ENCODE assay signal across 13 cellular contexts in the genomic region with DNA sequence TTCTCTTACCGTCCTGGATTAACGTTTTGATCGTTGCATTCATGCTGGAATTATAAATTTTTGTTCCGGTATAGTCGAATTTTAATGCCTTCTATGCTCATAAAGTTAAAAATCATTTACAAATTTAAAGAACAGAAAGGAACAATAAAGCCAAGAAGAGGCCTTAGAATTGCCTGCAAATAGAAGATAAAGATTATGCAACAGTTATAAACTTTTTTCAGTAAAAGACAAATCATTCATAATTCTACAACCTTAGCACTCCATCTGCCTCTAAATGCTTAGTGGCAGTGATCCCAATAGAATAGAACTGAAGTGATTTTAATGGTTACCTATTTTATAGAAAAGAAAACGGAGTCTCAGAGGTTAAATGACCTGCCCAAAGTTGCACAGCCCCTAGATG.
A peak's percentile ranks its signal among the peaks of the same experiment; 100 is the strongest.
DNase-seq lines count a peak whose midpoint lies in the region; ATAC-seq and TF ChIP-seq lines count a peak whose summit lies in the region.
"Had no signal": no experiment of that assay in that cellular context is flagged by ENCODE, and none has a peak within 500 bp of the region (broad histone marks: within the 10 kb centered on the region; RNA-seq: fewer than 3 reads in every experiment).

No MANE protein-coding gene starts in this region.

- no peak overlapping the region for H2BK5ac ChIP-seq in mesenchymal stem cell (ENCODE audit: low read depth, low read length, poor library complexity, severe bottlenecking)

- CTCF ChIA-PET in MCF 10A (lab: Yijun Ruan, JAX), result interaction anchor here (0.6 to 3.3 kb wide), 19 partner anchors 8 to 1021 kb away, joined by 3 to 19 read pairs (median 5); no protein-coding TSS in a partner anchor

- H3K9ac ChIP-seq in mesenchymal stem cell (ENCODE audit: low read length), result peak overlapping the region; percentile 69
- no peak overlapping the region for H3K9ac ChIP-seq in smooth muscle cell (ENCODE audit: low read depth)

- H3K27me3 Mint-ChIP-seq in MCF 10A (ENCODE audit: insufficient read depth, unreplicated experiment), result peaks cover 12% of the 10 kb centered on the region

- peak; percentile 24 for DNase-seq in NCI-H2171 treated with DMSO at 0.1 percent for 48 hours (lab: John Stamatoyannopoulos, UW)
- no peak for DNase-seq in NCI-H2171 (lab: John Stamatoyannopoulos, UW)
- peak; percentile 68 for DNase-seq in NCI-H446 treated with DMSO at 0.1 percent for 48 hours (lab: John Stamatoyannopoulos, UW)
- DNase-seq in mesenchymal stem cell, result no peak
- DNase-seq in smooth muscle cell (lab: John Stamatoyannopoulos, UW; ENCODE audit: unreplicated experiment), result no peak
- DNase-seq in NCI-H748 treated with DMSO at 0.1 percent for 48 hours (lab: John Stamatoyannopoulos, UW), result no peak
- DNase-seq in MCF 10A (ENCODE audit: unreplicated experiment), result no peak
- DNase-seq: DMS79, GDM1, NCI-H2107 had no signal

- H3K79me1 ChIP-seq in mesenchymal stem cell (replicated peaks; ENCODE audit: low read length, poor library complexity, severe bottlenecking), result no peaks in the 10 kb centered on the region

- POLR2A ChIA-PET in MCF 10A (lab: Yijun Ruan, JAX), result interaction anchor here (1.0 kb wide), 1 partner anchor 91 kb away, joined by 3 read pairs; no protein-coding TSS in a partner anchor

- H3K4me3 ChIP-seq in mesenchymal stem cell (ENCODE audit: insufficient read depth in 1 of 2, low read depth in 1 of 2, low read length in 2 of 2), result peak overlapping the region in 1 of 2 experiments; percentile 56
- no peak overlapping the region for H3K4me3 ChIP-seq in smooth muscle cell
- H3K4me3 ChIP-seq: GM23338 had no signal

- H3K27ac ChIP-seq in mesenchymal stem cell (ENCODE audit: low read length, poor library complexity, severe bottlenecking), result no peak overlapping the region
- peak overlapping the region; percentile 51 for H3K27ac ChIP-seq in smooth muscle cell (ENCODE audit: low read depth)

- no peak overlapping the region for H3K4me3 Mint-ChIP-seq in MCF 10A (ENCODE audit: unreplicated experiment)
- H3K4me3 Mint-ChIP-seq: CD4-positive, CD25-positive, alpha-beta regulatory T cell; GM23338 had no signal

- peaks cover 7% of the 10 kb centered on the region for H3F3A ChIP-seq in smooth muscle cell (ENCODE audit: low read depth)

- H3K79me2 ChIP-seq in smooth muscle cell (ENCODE audit: low read depth), result no peaks in the 10 kb centered on the region

- H3K18ac ChIP-seq in mesenchymal stem cell (ENCODE audit: low read depth in 1 of 2, low read length in 2 of 2), result no peak overlapping the region

- no peak overlapping the region for H3K27ac Mint-ChIP-seq in MCF 10A (ENCODE audit: low read depth, unreplicated experiment)
- H3K27ac Mint-ChIP-seq: CD4-positive, CD25-positive, alpha-beta regulatory T cell; GM23338 had no signal

- no peak for ATAC-seq in GM21619 (IDR thresholded peaks at IDR 0.05; ENCODE audit: unreplicated experiment)

- H3K9me3 Mint-ChIP-seq in MCF 10A (ENCODE audit: unreplicated experiment), result no peaks in the 10 kb centered on the region
- H3K9me3 Mint-ChIP-seq: CD4-positive, CD25-positive, alpha-beta regulatory T cell; GM23338 had no signal

- no peak overlapping the region for H4K91ac ChIP-seq in mesenchymal stem cell (ENCODE audit: low read length)

- WGBS in mesenchymal stem cell, result 98% methylated on average over 4 of the region's 6 CpGs
- 79% methylated on average over 6 of the region's 6 CpGs for WGBS in smooth muscle cell (ENCODE audit: low lambda C conversion rate)

- no peak for TF ChIP-seq CTCF in smooth muscle cell (IDR thresholded peaks at IDR 0.05; ENCODE audit: borderline replicate concordance, insufficient read depth, poor library complexity, severe bottlenecking)
- TF ChIP-seq CTCF in MCF 10A (IDR thresholded peaks at IDR 0.05; ENCODE audit: unreplicated experiment), result no peak

- no TSS peak for BruUV-seq in MCF 10A (replicated peaks; lab: Mats Ljungman, UMichigan)

- H3K4me1 ChIP-seq in mesenchymal stem cell (ENCODE audit: control insufficient read depth, insufficient read depth, low read depth, low read length), result no peaks in the 10 kb centered on the region
- H3K4me1 ChIP-seq in smooth muscle cell (ENCODE audit: low read depth), result peaks cover 2% of the 10 kb centered on the region

- no peak overlapping the region for H3K14ac ChIP-seq in mesenchymal stem cell (ENCODE audit: low read length in 2 of 2)

- H2BK15ac ChIP-seq in mesenchymal stem cell (ENCODE audit: low read depth, poor library complexity, severe bottlenecking), result no peak overlapping the region

- H3K9me3 ChIP-seq in mesenchymal stem cell (ENCODE audit: control insufficient read depth, low read length) (peaks cover 7% of the 10 kb centered on the region), smooth muscle cell (replicated peaks; ENCODE audit: low read depth) (no peaks in the 10 kb centered on the region)

- no peak overlapping the region for H2BK12ac ChIP-seq in mesenchymal stem cell (ENCODE audit: low read length in 2 of 2)

- no peak overlapping the region for H2AK5ac ChIP-seq in mesenchymal stem cell (ENCODE audit: low read length, severe bottlenecking)

- no peak overlapping the region for H4K8ac ChIP-seq in mesenchymal stem cell (ENCODE audit: low read length)

- H2AFZ ChIP-seq in mesenchymal stem cell (ENCODE audit: low read depth, low read length), result no peak overlapping the region
- peak overlapping the region; percentile 44 for H2AFZ ChIP-seq in smooth muscle cell (ENCODE audit: low read depth)

- intact Hi-C loops in MCF 10A (cut with micrococcal nuclease), result loop anchor here (1.0 to 10.0 kb wide), 4 partner anchors 114 to 439 kb away; no protein-coding TSS in a partner anchor

- H3K27me3 ChIP-seq in mesenchymal stem cell (ENCODE audit: control insufficient read depth in 1 of 2, insufficient read depth in 1 of 2, low read length in 2 of 2) (peaks cover 4 to 18% of the 10 kb centered on the region in 2 experiments), smooth muscle cell (ENCODE audit: low read depth) (no peaks in the 10 kb centered on the region)

- H3K4me1 Mint-ChIP-seq in MCF 10A (ENCODE audit: insufficient read depth, unreplicated experiment), result peaks cover 5% of the 10 kb centered on the region
- H3K4me1 Mint-ChIP-seq: CD4-positive, CD25-positive, alpha-beta regulatory T cell had no signal

- H3K4me2 ChIP-seq in mesenchymal stem cell (ENCODE audit: low read length, poor library complexity, severe bottlenecking) (no peak overlapping the region), smooth muscle cell (peak overlapping the region; percentile 24)
- H3K4me2 ChIP-seq: GM23338 had no signal

- no peak overlapping the region for H3K23ac ChIP-seq in mesenchymal stem cell (ENCODE audit: low read length in 2 of 2)

- no peak overlapping the region for H2BK120ac ChIP-seq in mesenchymal stem cell (ENCODE audit: low read depth, low read length)

- H3K36me3 Mint-ChIP-seq in MCF 10A (ENCODE audit: insufficient read depth, unreplicated experiment), result no peaks in the 10 kb centered on the region
- H3K36me3 Mint-ChIP-seq: CD4-positive, CD25-positive, alpha-beta regulatory T cell had no signal

- no peaks in the 10 kb centered on the region for H3K36me3 ChIP-seq in mesenchymal stem cell (ENCODE audit: control insufficient read depth in 1 of 2, insufficient read depth in 2 of 2, low read depth in 1 of 2, low read length in 2 of 2)
- no peaks in the 10 kb centered on the region for H3K36me3 ChIP-seq in smooth muscle cell (ENCODE audit: low read depth)

- H3K4ac ChIP-seq in mesenchymal stem cell (ENCODE audit: low read depth in 1 of 2, low read length in 2 of 2), result no peak overlapping the region

- H4K20me1 ChIP-seq in smooth muscle cell (ENCODE audit: low read depth), result no peaks in the 10 kb centered on the region

Comparison
In these comparisons a context has a peak if more than half of its experiments do, and no peak if none do; other contexts are left out.
1. DNase-seq: peak in NCI-H2171 treated with DMSO at 0.1 percent for 48 hours (single experiment) and NCI-H446 treated with DMSO at 0.1 percent for 48 hours (single experiment); none in NCI-H2171 (single experiment), mesenchymal stem cell (single experiment), smooth muscle cell (single experiment), NCI-H748 treated with DMSO at 0.1 percent for 48 hours (single experiment) and MCF 10A (single experiment).